8 cellular contexts compared by ENCODE assay signal in genomic region chr2:86439879-86440630, GRCh38. TPM values are rescaled to one million over a fixed set of nuclear protein-coding genes. Genes with fewer than 3 reads are reported as not detected.
DNase-seq lines count a peak whose midpoint lies in the region; ATAC-seq and TF ChIP-seq lines count a peak whose summit lies in the region.

No MANE protein-coding gene starts in this region.

- peak overlapping the region; percentile 96 for H3K27ac Mint-ChIP-seq in Calu3 (ENCODE audit: unreplicated experiment)
- peak overlapping the region; percentile 92 to 97 for H3K27ac Mint-ChIP-seq in effector memory CD8-positive, alpha-beta T cell

- peaks cover 26% of the 10 kb centered on the region for H3K4me1 Mint-ChIP-seq in Calu3 (ENCODE audit: low read depth, unreplicated experiment)
- peaks cover 23 to 31% of the 10 kb centered on the region in 2 donors for H3K4me1 Mint-ChIP-seq in effector memory CD8-positive, alpha-beta T cell (ENCODE audit: low read depth in 2 of 2)

- intact Hi-C loops in Calu3 (cut with micrococcal nuclease; ENCODE audit: unreplicated experiment) (loop anchor here (5.0 to 10.0 kb wide), 2 partner anchors 43 to 265 kb away; no protein-coding TSS in a partner anchor), Panc1 (cut with micrococcal nuclease; ENCODE audit: unreplicated experiment) (no loop called here)

- H3K36me3 Mint-ChIP-seq in Calu3 (ENCODE audit: insufficient read depth, unreplicated experiment) = peaks cover 33% of the 10 kb centered on the region
- H3K36me3 Mint-ChIP-seq in effector memory CD8-positive, alpha-beta T cell (ENCODE audit: insufficient read depth) = peaks cover 38% of the 10 kb centered on the region

- BruUV-seq in Calu3 (replicated peaks; lab: Mats Ljungman, UMichigan) (TSS peak; percentile 82), Panc1 (replicated peaks; lab: Mats Ljungman, UMichigan) (no TSS peak)

- H3K4me1 ChIP-seq in Panc1 (ENCODE audit: control insufficient read depth, insufficient read depth, low read length) = peaks cover 12% of the 10 kb centered on the region
- peaks cover 10% of the 10 kb centered on the region for H3K4me1 ChIP-seq in parathyroid adenoma

- in situ Hi-C loops in Panc1 (cut with HindIII; ENCODE audit: low pct_unique_long_range_greater_than_20kb, low sequenced_read_pairs) = no loop called here

- H3K79me2 ChIP-seq in parathyroid adenoma = peaks cover 11% of the 10 kb centered on the region

- peak overlapping the region; percentile 79 for H3K4me3 Mint-ChIP-seq in Calu3 (ENCODE audit: low read depth, unreplicated experiment)
- peak overlapping the region; percentile 93 to 94 for H3K4me3 Mint-ChIP-seq in effector memory CD8-positive, alpha-beta T cell

- H3K4me3 ChIP-seq in Panc1 (ENCODE audit: low read depth in 2 of 2, low read length in 2 of 2) (peak overlapping the region; percentile 87 to 91; a peak in 3 of 4 replicates), parathyroid adenoma (ENCODE audit: low read depth, low read length) (peak overlapping the region; percentile 25)

- H3K9ac ChIP-seq in parathyroid adenoma = no peak overlapping the region

- peak overlapping the region; percentile 95 for H3K27ac ChIP-seq in Panc1 (ENCODE audit: low read length)
- H3K27ac ChIP-seq in parathyroid adenoma = peak overlapping the region; percentile 99

- H3K9me3 ChIP-seq in Panc1 (ENCODE audit: control insufficient read depth, insufficient read depth, low read depth, low read length) (peaks cover 38% of the 10 kb centered on the region), parathyroid adenoma (ENCODE audit: control insufficient read depth, low read length) (peaks cover 5% of the 10 kb centered on the region)

- H3K36me3 ChIP-seq in Panc1 (ENCODE audit: control insufficient read depth, insufficient read depth, low read length) (peaks cover 2% of the 10 kb centered on the region), parathyroid adenoma (ENCODE audit: control insufficient read depth, insufficient read depth, low read length) (peaks cover 6% of the 10 kb centered on the region)

- TF ChIP-seq CTCF in Calu3 (IDR thresholded peaks at IDR 0.05; ENCODE audit: unreplicated experiment) = no peak
- no peak for TF ChIP-seq CTCF in Panc1 (IDR thresholded peaks at IDR 0.05)
- no peak for TF ChIP-seq CTCF in parathyroid adenoma (IDR thresholded peaks at IDR 0.05)

- no peak for DNase-seq in Calu3
- no peak for DNase-seq in Panc1 (ENCODE audit: low read depth, low spot score)
- DNase-seq in effector memory CD8-positive, alpha-beta T cell = no peak
- DNase-seq in stimulated activated CD4-positive, alpha-beta T cell treated with anti-CD3 and anti-CD28 coated beads, Interleukin-4, amount 100 ng/mL, for 24 hours = no peak
- DNase-seq in NCI-H1436 treated with DMSO at 0.1 percent for 48 hours (lab: John Stamatoyannopoulos, UW) = no peak

- no peaks in the 10 kb centered on the region for H3K27me3 Mint-ChIP-seq in Calu3 (ENCODE audit: unreplicated experiment)
- H3K27me3 Mint-ChIP-seq in effector memory CD8-positive, alpha-beta T cell = no peaks in the 10 kb centered on the region

- H3K4me2 ChIP-seq in parathyroid adenoma (ENCODE audit: low read length) = peak overlapping the region; percentile 94

- ATAC-seq in Panc1 (no peak), GM19455 (IDR thresholded peaks at IDR 0.05; ENCODE audit: unreplicated experiment) (no peak), GM18909 (IDR thresholded peaks at IDR 0.05; ENCODE audit: poor library complexity, unreplicated experiment) (no peak)
- ATAC-seq in effector memory CD8-positive, alpha-beta T cell (replicated peaks) = no peak

- CTCF ChIA-PET in Calu3 (lab: Charles Lee) (interaction anchor here (1.5 to 1.6 kb wide), 3 partner anchors 14 to 46 kb away, joined by 4 to 12 read pairs (median 7); no protein-coding TSS in a partner anchor), Panc1 (lab: Charles Lee) (interaction anchor here (1.2 kb wide), 1 partner anchor 44 kb away, joined by 3 read pairs; no protein-coding TSS in a partner anchor)

- H3K27me3 ChIP-seq in Panc1 (ENCODE audit: control insufficient read depth, insufficient read depth, low read length) (no peaks in the 10 kb centered on the region), parathyroid adenoma (ENCODE audit: control insufficient read depth, insufficient read depth, low read length) (no peaks in the 10 kb centered on the region)

- POLR2A ChIA-PET in Panc1 (lab: Charles Lee) = interaction anchor here (0.7 kb wide), 1 partner anchor 304 kb away, joined by 3 read pairs; no protein-coding TSS in a partner anchor

- peaks cover 8% of the 10 kb centered on the region for H3K9me3 Mint-ChIP-seq in Calu3 (ENCODE audit: low read depth, unreplicated experiment)
- peaks cover 0 to 1% of the 10 kb centered on the region in 2 donors for H3K9me3 Mint-ChIP-seq in effector memory CD8-positive, alpha-beta T cell

- peak overlapping the region; percentile 97 for H2AFZ ChIP-seq in parathyroid adenoma

RNA-seq across cellular contexts. Expression of gene KDM3A, which starts 1.1 kb away (rescaled TPM):
- 35.5 and 37.8 TPM in 2 replicates for total RNA-seq in Calu3 (2022)
- 48.4 TPM for total RNA-seq in Panc1 (2021; ENCODE audit: unreplicated experiment)
- 19.2 TPM for polyA plus RNA-seq in Panc1 (2012; ENCODE audit: insufficient read length)
